In genomic region chr5:142316051-142316450, GRCh38 we compare ENCODE assay signal across 9 cellular contexts. TPM values are rescaled to one million over a fixed set of nuclear protein-coding genes. Genes with fewer than 3 reads are reported as not detected.
DNase-seq lines count a peak whose midpoint lies in the region; ATAC-seq and TF ChIP-seq lines count a peak whose summit lies in the region.
"Had no signal": no experiment of that assay in that cellular context is flagged by ENCODE, and none has a peak within 500 bp of the region (broad histone marks: within the 10 kb centered on the region; RNA-seq: fewer than 3 reads in every experiment).

No MANE protein-coding gene starts in this region.

- H3K4me1 ChIP-seq in Loucy (ENCODE audit: insufficient read depth, low read length, poor library complexity, severe bottlenecking), result peaks cover 24% of the 10 kb centered on the region
- peaks cover 66 to 70% of the 10 kb centered on the region in 2 experiments for H3K4me1 ChIP-seq in SK-N-SH (ENCODE audit: control insufficient read depth in 1 of 2, insufficient read depth in 2 of 2, low read depth in 1 of 2, low read length in 1 of 2)

- H2AFZ ChIP-seq in Loucy (ENCODE audit: low read length), result no peak overlapping the region
- H2AFZ ChIP-seq in SK-N-SH (ENCODE audit: low read depth), result no peak overlapping the region

- DNase-seq in COLO829 (ENCODE audit: low spot score), result peak; percentile 22
- peak; percentile 69 for DNase-seq in SK-N-SH
- DNase-seq in left lobe of liver (ENCODE audit: low spot score), result no peak
- no peak for DNase-seq in hippocampal formation (lab: John Stamatoyannopoulos, UW)
- DNase-seq in MG63, result no peak
- no peak for DNase-seq in activated T-cell treated with anti-CD3 and anti-CD28 coated beads, Interleukin-2, amount 50 U/mL, for 1 hour
- no peak for DNase-seq in stimulated activated naive CD4-positive, alpha-beta T cell treated with Interleukin-2 at 50 U/mL for 16 hours (lab: John Stamatoyannopoulos, UW)
- DNase-seq: esophagus squamous epithelium had no signal

- TF ChIP-seq CTCF in Loucy (conservative IDR thresholded peaks at IDR 0.05; ENCODE audit: low read length) (no peak), SK-N-SH (IDR thresholded peaks at IDR 0.05) (no peak)

- H3K9ac ChIP-seq in Loucy (ENCODE audit: low read depth, low read length, poor library complexity, severe bottlenecking) (no peak overlapping the region), SK-N-SH (no peak overlapping the region)

- H3K4me2 ChIP-seq in Loucy (ENCODE audit: low read depth, low read length, poor library complexity, severe bottlenecking) (peak overlapping the region; percentile 43), SK-N-SH (peak overlapping the region; percentile 61)

- peak; percentile 31 for ATAC-seq in left lobe of liver

- no peaks in the 10 kb centered on the region for H4K20me1 ChIP-seq in Loucy (ENCODE audit: insufficient read depth, low read length, poor library complexity, severe bottlenecking)
- peaks cover 100% of the 10 kb centered on the region for H4K20me1 ChIP-seq in SK-N-SH (ENCODE audit: insufficient read depth)

- H3K4me3 ChIP-seq in Loucy (ENCODE audit: low read length, poor library complexity, severe bottlenecking), result no peak overlapping the region
- no peak overlapping the region for H3K4me3 ChIP-seq in SK-N-SH (ENCODE audit: low read depth in 2 of 2, low read length in 1 of 2)
- no peak overlapping the region for H3K4me3 ChIP-seq in MG63
- H3K4me3 ChIP-seq: esophagus squamous epithelium had no signal

- TF ChIP-seq EP300 in SK-N-SH (IDR thresholded peaks at IDR 0.05; ENCODE audit: borderline replicate concordance in 1 of 2, low read depth in 1 of 2, low read length in 1 of 2), result peak in 1 of 2 experiments; percentile 42; a peak in 1 of 4 replicates

- CTCF ChIA-PET in SK-N-SH (lab: Yijun Ruan, JAX), result interaction anchor here (0.7 to 1.4 kb wide), 6 partner anchors 11 to 233 kb away, joined by 3 to 4 read pairs (median 3); no protein-coding TSS in a partner anchor

- peak overlapping the region; percentile 67 to 80; a peak in 3 of 4 replicates for H3K27ac ChIP-seq in SK-N-SH (ENCODE audit: low read depth in 2 of 2, low read length in 1 of 2)

- H3F3A ChIP-seq in Loucy (ENCODE audit: low read depth) (no peaks in the 10 kb centered on the region), SK-N-SH (replicated peaks; ENCODE audit: insufficient read depth) (peaks cover 17% of the 10 kb centered on the region)

- no peak for TF ChIP-seq RAD21 in SK-N-SH (IDR thresholded peaks at IDR 0.05; ENCODE audit: low read length)

- POLR2A ChIA-PET in SK-N-SH (lab: Yijun Ruan, JAX), result interaction anchor here (0.8 kb wide), 1 partner anchor 56 kb away, joined by 3 read pairs; no protein-coding TSS in a partner anchor

- 11% methylated on average over 4 of the region's 4 CpGs for WGBS in SK-N-SH (ENCODE audit: low lambda C conversion rate)

- H3K9me3 ChIP-seq in Loucy (ENCODE audit: insufficient read depth, low read depth, low read length) (no peaks in the 10 kb centered on the region), SK-N-SH (no peaks in the 10 kb centered on the region), MG63 (no peaks in the 10 kb centered on the region)
- H3K9me3 ChIP-seq: esophagus squamous epithelium had no signal

- H3K9me2 ChIP-seq in Loucy (replicated peaks; ENCODE audit: low read depth, low read length), result no peaks in the 10 kb centered on the region
- no peaks in the 10 kb centered on the region for H3K9me2 ChIP-seq in SK-N-SH

- H3K27me3 ChIP-seq in Loucy (ENCODE audit: insufficient read depth, low read length, poor library complexity, severe bottlenecking), result no peaks in the 10 kb centered on the region
- no peaks in the 10 kb centered on the region for H3K27me3 ChIP-seq in SK-N-SH (ENCODE audit: insufficient read depth)
- no peaks in the 10 kb centered on the region for H3K27me3 ChIP-seq in MG63

- H3K79me2 ChIP-seq in Loucy (ENCODE audit: insufficient read depth, low read length) (no peaks in the 10 kb centered on the region), SK-N-SH (ENCODE audit: insufficient read depth) (peaks cover 100% of the 10 kb centered on the region)

- H3K36me3 ChIP-seq in Loucy (ENCODE audit: insufficient read depth, low read length), result no peaks in the 10 kb centered on the region
- H3K36me3 ChIP-seq in SK-N-SH (replicated peaks in 1 of 2; ENCODE audit: control insufficient read depth in 1 of 2, insufficient read depth in 2 of 2, low read length in 1 of 2), result peaks cover 48 to 50% of the 10 kb centered on the region in 2 experiments
- H3K36me3 ChIP-seq in MG63, result peaks cover 67% of the 10 kb centered on the region

TF ChIP-seq in SK-N-SH, 30 proteins besides CTCF, POLR2A, EP300 and RAD21:
- TF ChIP-seq RXRA (IDR thresholded peaks at IDR 0.05; ENCODE audit: borderline replicate concordance, low read depth) (peak; percentile 68; the same call in 1 of the 2 replicates), REST (IDR thresholded peaks at IDR 0.05; ENCODE audit: low read depth, low read length) (no peak), TCF12 (IDR thresholded peaks at IDR 0.05) (peak; percentile 49), PBX3 (IDR thresholded peaks at IDR 0.05) (peak; percentile 72), NFIC (IDR thresholded peaks at IDR 0.05; ENCODE audit: borderline replicate concordance) (peak; percentile 89), TEAD4 (IDR thresholded peaks at IDR 0.05; ENCODE audit: borderline replicate concordance, insufficient read depth) (no peak), MAX (IDR thresholded peaks at IDR 0.05; ENCODE audit: low read depth) (peak; percentile 77), GABPA (IDR thresholded peaks at IDR 0.05; ENCODE audit: low read depth) (peak; percentile 56; the same call in 1 of the 2 replicates), MEF2A (IDR thresholded peaks at IDR 0.05; ENCODE audit: borderline replicate concordance, low read depth) (peak; percentile 83; the same call in 1 of the 2 replicates), ELF1 (IDR thresholded peaks at IDR 0.05) (0 out of 2 replicates have a peak, but pooled peaks have one; percentile 33)

RNA-seq across cellular contexts. Expression of gene SPRY4, which starts 8.8 kb away (rescaled TPM):
- polyA plus RNA-seq in SK-N-SH (2012; rRNA removed), result 12.2 and 18.0 TPM in 2 replicates
- 6.7 and 9.0 TPM in 2 replicates for polyA plus RNA-seq in SK-N-SH (2012; cell fraction: cytosol; rRNA removed)
- polyA plus RNA-seq in SK-N-SH (2012; cell fraction: nucleus; rRNA removed), result 49.5 and 71.0 TPM in 2 replicates
- 6.9 TPM for total RNA-seq in left lobe of liver
- total RNA-seq in MG63 (2014; rRNA removed; shearing (Covaris generic); ENCODE audit: low replicate concordance), result 3.9 and 5.5 TPM in 2 replicates

Comparison
In these comparisons a context has a peak if more than half of its experiments do, and no peak if none do; other contexts are left out.
1. DNase-seq: peak in COLO829 (single experiment) and SK-N-SH (single experiment); none in left lobe of liver (single experiment), hippocampal formation (0 of 2), MG63 (single experiment), activated T-cell treated with anti-CD3 and anti-CD28 coated beads, Interleukin-2, amount 50 U/mL, for 1 hour (single experiment) and stimulated activated naive CD4-positive, alpha-beta T cell treated with Interleukin-2 at 50 U/mL for 16 hours (single experiment).